ENCODE assay signal across 21 cellular contexts in the genomic region with DNA sequence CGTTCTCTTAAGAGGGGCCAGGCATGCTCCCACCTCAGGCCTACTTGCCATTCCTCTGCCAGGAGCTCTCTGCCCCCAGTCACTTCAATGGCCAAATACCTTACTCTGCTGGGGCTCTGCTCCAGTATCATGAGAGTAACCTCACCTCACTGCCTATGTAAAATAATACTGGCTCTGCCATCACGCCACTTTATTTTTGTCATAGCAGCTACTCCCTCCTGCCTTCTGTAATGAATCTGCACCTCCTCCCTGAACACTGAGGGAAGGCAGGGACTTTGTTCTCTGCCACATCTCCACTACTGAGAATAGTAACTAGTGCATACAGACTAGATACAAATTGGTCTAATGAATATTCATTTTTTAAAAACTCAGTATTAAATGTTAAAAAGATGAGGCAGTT. TPM values are rescaled to one million over a fixed set of nuclear protein-coding genes. Genes with fewer than 3 reads are reported as not detected.
A peak's percentile ranks its signal among the peaks of the same experiment; 100 is the strongest.
DNase-seq lines count a peak whose midpoint lies in the region; ATAC-seq and TF ChIP-seq lines count a peak whose summit lies in the region.
"Had no signal": no experiment of that assay in that cellular context is flagged by ENCODE, and none has a peak within 500 bp of the region (broad histone marks: within the 10 kb centered on the region; RNA-seq: fewer than 3 reads in every experiment).

No MANE protein-coding gene starts in this region.

- H3K4me3 ChIP-seq in DND-41 (ENCODE audit: low read depth in 1 of 2, low read length in 2 of 2) (no peak overlapping the region), GM23248 (no peak overlapping the region)

- H3K27me3 Mint-ChIP-seq in progenitor cell of endocrine pancreas: no peaks in the 10 kb centered on the region

- H3K4me1 ChIP-seq in DND-41 (ENCODE audit: insufficient read depth, low read length) (peaks cover 77% of the 10 kb centered on the region), GM23248 (ENCODE audit: insufficient read depth) (no peaks in the 10 kb centered on the region)
- H3K4me1 ChIP-seq: BE2C had no signal

- TF ChIP-seq CTCF in DND-41 (IDR thresholded peaks at IDR 0.05; ENCODE audit: borderline replicate concordance, extremely low read depth, low read length, poor library complexity, severe bottlenecking) (no peak), VCaP (conservative IDR thresholded peaks at IDR 0.05) (no peak), progenitor cell of endocrine pancreas (IDR thresholded peaks at IDR 0.05; ENCODE audit: unreplicated experiment) (no peak), GM20000 (IDR thresholded peaks at IDR 0.05; ENCODE audit: extremely low read depth, missing control alignments) (no peak)

- H3K79me2 ChIP-seq in DND-41 (ENCODE audit: insufficient read depth, low read length) (peaks cover 92% of the 10 kb centered on the region), GM23248 (ENCODE audit: insufficient read depth) (peaks cover 85% of the 10 kb centered on the region)

- H3K4me1 Mint-ChIP-seq in progenitor cell of endocrine pancreas (ENCODE audit: low read depth): no peaks in the 10 kb centered on the region

- peak overlapping the region; percentile 70 for H3K27ac ChIP-seq in DND-41 (ENCODE audit: low read length)
- peak overlapping the region; percentile 93 for H3K27ac ChIP-seq in VCaP
- no peak overlapping the region for H3K27ac ChIP-seq in GM23248

- no peak overlapping the region for H2AFZ ChIP-seq in DND-41 (ENCODE audit: low read depth, low read length)
- no peak overlapping the region for H2AFZ ChIP-seq in GM23248

- no peaks in the 10 kb centered on the region for H3F3A ChIP-seq in GM23248 (ENCODE audit: insufficient read depth)

- no peaks in the 10 kb centered on the region for H3K27me3 ChIP-seq in DND-41 (ENCODE audit: insufficient read depth, low read length, poor library complexity)
- no peaks in the 10 kb centered on the region for H3K27me3 ChIP-seq in GM23248 (replicated peaks; ENCODE audit: insufficient read depth)
- H3K27me3 ChIP-seq: BE2C had no signal

- H3K27ac Mint-ChIP-seq in progenitor cell of endocrine pancreas: peak overlapping the region; percentile 49

- H3K9ac ChIP-seq in DND-41 (ENCODE audit: low read depth, low read length) (no peak overlapping the region), GM23248 (no peak overlapping the region)

- H3K9me3 ChIP-seq in DND-41 (ENCODE audit: insufficient read depth, low read length, severe bottlenecking): no peaks in the 10 kb centered on the region
- no peaks in the 10 kb centered on the region for H3K9me3 ChIP-seq in GM23248 (ENCODE audit: low read depth)
- H3K9me3 ChIP-seq: BE2C had no signal

- H3K4me3 Mint-ChIP-seq in progenitor cell of endocrine pancreas (ENCODE audit: low read depth): no peak overlapping the region

- DNase-seq in NCI-H2029 treated with DMSO at 0.1 percent for 48 hours (lab: John Stamatoyannopoulos, UW) (peak; percentile 11), NCI-H2029 (lab: John Stamatoyannopoulos, UW) (no peak), DND-41 (no peak), progenitor cell of endocrine pancreas (ENCODE audit: low spot score, unreplicated experiment) (no peak), GM23248 (no peak), GM20000 (ENCODE audit: low spot score) (no peak)
- no peak for DNase-seq in stimulated activated CD4-positive, alpha-beta T cell treated with anti-CD3 and anti-CD28 coated beads, Interleukin-4, amount 100 ng/mL, for 4 hours
- DNase-seq: activated CD8-positive, alpha-beta memory T cell treated with anti-CD3 and anti-CD28 coated beads for 24 hours; activated naive CD4-positive, alpha-beta T cell treated with anti-CD3 and anti-CD28 coated beads, Interleukin-2, amount 50 U/mL, for 16 hours; activated T-cell treated with anti-CD3 and anti-CD28 coated beads, Interleukin-2, amount 50 U/mL, for 48 hours; aorta; BE2C; Calu3; NCI-H446 treated with DMSO at 0.1 percent for 48 hours; stimulated activated CD4-positive, alpha-beta T cell treated with anti-CD3 and anti-CD28 coated beads, Interleukin-12 subunit alpha, Interleukin-12 subunit beta, amount 100 ng/mL, for 4 hours; stimulated activated CD8-positive, alpha-beta memory T cell treated with anti-CD3 and anti-CD28 coated beads, Interleukin-4, amount 100 ng/mL, for 48 hours; substantia nigra; T-helper 9 cell had no signal

- H3K4me2 ChIP-seq in DND-41 (ENCODE audit: insufficient read depth, low read length) (no peak overlapping the region), GM23248 (ENCODE audit: unreplicated experiment) (no peak overlapping the region)

- H3K36me3 Mint-ChIP-seq in progenitor cell of endocrine pancreas (ENCODE audit: insufficient read depth): peaks cover 15% of the 10 kb centered on the region

- H3K9me3 Mint-ChIP-seq in progenitor cell of endocrine pancreas (ENCODE audit: low read depth): no peaks in the 10 kb centered on the region

- 88 to 94% methylated on average over 2 of the region's 2 CpGs for WGBS in GM23248 (ENCODE audit: low coverage in 1 of 2, low lambda C conversion rate in 2 of 2, missing lambda C conversion rate in 2 of 2), 2 experiments

- H3K9me2 ChIP-seq in GM23248 (ENCODE audit: insufficient read depth): no peaks in the 10 kb centered on the region

- H3K36me3 ChIP-seq in DND-41 (ENCODE audit: insufficient read depth, low read length) (peaks cover 94% of the 10 kb centered on the region), GM23248 (ENCODE audit: low read depth) (peaks cover 24% of the 10 kb centered on the region)

- in situ Hi-C loops in GM23248 (cut with MboI): no loop called here

- H4K20me1 ChIP-seq in DND-41 (ENCODE audit: insufficient read depth, low read length) (peaks cover 41% of the 10 kb centered on the region), GM23248 (ENCODE audit: insufficient read depth) (no peaks in the 10 kb centered on the region)

- no peak for ATAC-seq in DND-41 (ENCODE audit: insufficient read depth, low read depth)
- ATAC-seq: activated CD4-positive, CD25-positive, alpha-beta regulatory T cell treated with anti-CD3 and anti-CD28 coated beads, Interleukin-2, amount 50 U/mL, for 24 hours; HCT116 had no signal

RNA-seq across cellular contexts. Expression of a gene that starts 33.8 kb away (rescaled TPM):
- total RNA-seq in progenitor cell of endocrine pancreas: 311 and 319 TPM in 2 replicates
- 106 and 125 TPM in 2 replicates for total RNA-seq in GM23248 (2014; rRNA removed; shearing (Covaris generic))
- polyA plus RNA-seq in GM23248 (2016; fragmentation: Nextera tagmentation; extraction: Ambion mirVana): 115 and 117 TPM in 2 replicates
